ENCODE assay signal across 8 cellular contexts in genomic region chr12:14770495-14771313, GRCh38. TPM values are rescaled to one million over a fixed set of nuclear protein-coding genes. Genes with fewer than 3 reads are reported as not detected.
DNase-seq lines count a peak whose midpoint lies in the region; ATAC-seq and TF ChIP-seq lines count a peak whose summit lies in the region.

No MANE protein-coding gene starts in this region.

- DNase-seq in GF-D8 (lab: John Stamatoyannopoulos, UW) (peak; percentile 23), HFFc6 (peak; percentile 91), NB4 (ENCODE audit: low read depth) (peak; percentile 89), Right ventricle myocardium superior (peak; percentile 92), ovary (peak; percentile 93 to 98 (median 95)), thyroid gland (peak; percentile 96 to 97)
- DNase-seq in activated naive CD8-positive, alpha-beta T cell treated with anti-CD3 and anti-CD28 coated beads for 36 hours: peak; percentile 89

- peaks cover 34% of the 10 kb centered on the region for H3K4me1 Mint-ChIP-seq in HFFc6 (ENCODE audit: low read depth)
- H3K4me1 Mint-ChIP-seq in activated naive CD8-positive, alpha-beta T cell treated with anti-CD3 and anti-CD28 coated beads for 36 hours: peaks cover 42% of the 10 kb centered on the region

- H3K27me3 ChIP-seq in ovary: no peaks in the 10 kb centered on the region
- no peaks in the 10 kb centered on the region for H3K27me3 ChIP-seq in thyroid gland

- WGBS in ovary, 3 donors: 0 to 1% (median 0%) methylated on average over 52 to 53 of the region's 53 CpGs
- 0% methylated on average over 43 to 53 of the region's 53 CpGs for WGBS in thyroid gland, 2 donors

- H3K4me3 ChIP-seq in NB4 (ENCODE audit: low read depth, low read length) (peak overlapping the region; percentile 79), ovary (peak overlapping the region; percentile 81), thyroid gland (replicated peaks in 1 of 3) (peak overlapping the region; percentile 75 to 93 (median 90))

- peaks cover 11% of the 10 kb centered on the region for H3K9me3 Mint-ChIP-seq in HFFc6
- H3K9me3 Mint-ChIP-seq in activated naive CD8-positive, alpha-beta T cell treated with anti-CD3 and anti-CD28 coated beads for 36 hours: peaks cover 12% of the 10 kb centered on the region

- peaks cover 42% of the 10 kb centered on the region for H3K36me3 Mint-ChIP-seq in HFFc6 (ENCODE audit: low read depth)
- H3K36me3 Mint-ChIP-seq in activated naive CD8-positive, alpha-beta T cell treated with anti-CD3 and anti-CD28 coated beads for 36 hours: peaks cover 56% of the 10 kb centered on the region

- peak overlapping the region; percentile 74 to 91 for H3K27ac ChIP-seq in ovary
- H3K27ac ChIP-seq in thyroid gland: peak overlapping the region; percentile 86 to 96 (median 94)

- H3K4me1 ChIP-seq in ovary (ENCODE audit: insufficient read depth): no peaks in the 10 kb centered on the region
- peaks cover 7 to 15% of the 10 kb centered on the region in 2 donors for H3K4me1 ChIP-seq in thyroid gland

- peaks cover 18% of the 10 kb centered on the region for H3K27me3 Mint-ChIP-seq in HFFc6 (ENCODE audit: insufficient read depth)
- peaks cover 7% of the 10 kb centered on the region for H3K27me3 Mint-ChIP-seq in activated naive CD8-positive, alpha-beta T cell treated with anti-CD3 and anti-CD28 coated beads for 36 hours

- peak overlapping the region; percentile 93 for H3K4me3 Mint-ChIP-seq in HFFc6
- H3K4me3 Mint-ChIP-seq in activated naive CD8-positive, alpha-beta T cell treated with anti-CD3 and anti-CD28 coated beads for 36 hours: peak overlapping the region; percentile 91

- TF ChIP-seq EP300 in ovary (IDR thresholded peaks at IDR 0.05): no peak

- ATAC-seq in SK-N-SH treated with all-trans-retinoic acid at 6 μM for 48 hours (peak; percentile 51), Right ventricle myocardium superior (ENCODE audit: poor library complexity) (peak; percentile 78)

- no peak for TF ChIP-seq CTCF in HFFc6 (IDR thresholded peaks at IDR 0.05)
- no peak for TF ChIP-seq CTCF in NB4 (IDR thresholded peaks at IDR 0.05; ENCODE audit: low read depth, low read length)
- no peak for TF ChIP-seq CTCF in ovary (IDR thresholded peaks at IDR 0.05)
- TF ChIP-seq CTCF in thyroid gland (IDR thresholded peaks at IDR 0.05): peak in 1 of 6 experiments; percentile 11

- H3K36me3 ChIP-seq in ovary (no peaks in the 10 kb centered on the region), thyroid gland (no peaks in the 10 kb centered on the region)

- intact Hi-C loops in Right ventricle myocardium superior (cut with DNase I): loop anchor here (10.0 kb wide), 1 partner anchor 64 kb away; no protein-coding TSS in a partner anchor
- intact Hi-C loops in ovary (cut with DNase I): loop anchor here in 3 of 4 donors (10.0 kb wide), 4 partner anchors 114 to 1776 kb away; partner anchors contain the start of gene MGP (in 1 of the 3)
- intact Hi-C loops in thyroid gland (cut with DNase I): no loop called here

- peak overlapping the region; percentile 95 for H3K27ac Mint-ChIP-seq in HFFc6
- peak overlapping the region; percentile 97 for H3K27ac Mint-ChIP-seq in activated naive CD8-positive, alpha-beta T cell treated with anti-CD3 and anti-CD28 coated beads for 36 hours

- TF ChIP-seq POLR2A in NB4 (IDR thresholded peaks at IDR 0.05; ENCODE audit: extremely low read depth, insufficient read length): no peak
- TF ChIP-seq POLR2A in ovary (IDR thresholded peaks at IDR 0.05): peak; percentile 97
- peak; percentile 86 to 93 for TF ChIP-seq POLR2A in thyroid gland (IDR thresholded peaks at IDR 0.05)

- H3K9me3 ChIP-seq in ovary (no peaks in the 10 kb centered on the region), thyroid gland (no peaks in the 10 kb centered on the region)

TF ChIP-seq in SK-N-SH treated with all-trans-retinoic acid at 6 μM for 48 hours, 23 proteins besides CTCF, POLR2A, EP300 and RAD21 (continues in another document):
- TF ChIP-seq PATZ1 (CRISPR knock-in tag; IDR thresholded peaks at IDR 0.05; ENCODE audit: borderline replicate concordance): peak; percentile 67; the same call in 1 of the 2 replicates
- TF ChIP-seq TCF4 (CRISPR knock-in tag; IDR thresholded peaks at IDR 0.05; ENCODE audit: borderline replicate concordance): no peak
- no peak for TF ChIP-seq ZNF8 (CRISPR knock-in tag; IDR thresholded peaks at IDR 0.05)
- TF ChIP-seq, protein P1, sequence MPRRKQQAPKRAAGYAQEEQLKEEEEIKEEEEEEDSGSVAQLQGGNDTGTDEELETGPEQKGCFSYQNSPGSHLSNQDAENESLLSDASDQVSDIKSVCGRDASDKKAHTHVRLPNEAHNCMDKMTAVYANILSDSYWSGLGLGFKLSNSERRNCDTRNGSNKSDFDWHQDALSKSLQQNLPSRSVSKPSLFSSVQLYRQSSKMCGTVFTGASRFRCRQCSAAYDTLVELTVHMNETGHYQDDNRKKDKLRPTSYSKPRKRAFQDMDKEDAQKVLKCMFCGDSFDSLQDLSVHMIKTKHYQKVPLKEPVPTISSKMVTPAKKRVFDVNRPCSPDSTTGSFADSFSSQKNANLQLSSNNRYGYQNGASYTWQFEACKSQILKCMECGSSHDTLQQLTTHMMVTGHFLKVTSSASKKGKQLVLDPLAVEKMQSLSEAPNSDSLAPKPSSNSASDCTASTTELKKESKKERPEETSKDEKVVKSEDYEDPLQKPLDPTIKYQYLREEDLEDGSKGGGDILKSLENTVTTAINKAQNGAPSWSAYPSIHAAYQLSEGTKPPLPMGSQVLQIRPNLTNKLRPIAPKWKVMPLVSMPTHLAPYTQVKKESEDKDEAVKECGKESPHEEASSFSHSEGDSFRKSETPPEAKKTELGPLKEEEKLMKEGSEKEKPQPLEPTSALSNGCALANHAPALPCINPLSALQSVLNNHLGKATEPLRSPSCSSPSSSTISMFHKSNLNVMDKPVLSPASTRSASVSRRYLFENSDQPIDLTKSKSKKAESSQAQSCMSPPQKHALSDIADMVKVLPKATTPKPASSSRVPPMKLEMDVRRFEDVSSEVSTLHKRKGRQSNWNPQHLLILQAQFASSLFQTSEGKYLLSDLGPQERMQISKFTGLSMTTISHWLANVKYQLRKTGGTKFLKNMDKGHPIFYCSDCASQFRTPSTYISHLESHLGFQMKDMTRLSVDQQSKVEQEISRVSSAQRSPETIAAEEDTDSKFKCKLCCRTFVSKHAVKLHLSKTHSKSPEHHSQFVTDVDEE (CRISPR knock-in tag; IDR thresholded peaks at IDR 0.05): no peak
- TF ChIP-seq ISL1 (CRISPR knock-in tag; IDR thresholded peaks at IDR 0.05): 0 out of 2 replicates have a peak, but pooled peaks have one; percentile 10
- TF ChIP-seq CREB5 (CRISPR knock-in tag; IDR thresholded peaks at IDR 0.05; ENCODE audit: low read depth): no peak

RNA-seq across cellular contexts. Expression of gene WBP11, which starts 32.6 kb away (rescaled TPM):
- total RNA-seq in HFFc6 (2021; fragmentation: NEBNext Ultra II Directional; extraction: Animal tissue kit (Norgen Biotek cat#: 25700)): 10 to 100 TPM; 50.5 to 69.0 (median 60.8) TPM
- total RNA-seq in activated naive CD8-positive, alpha-beta T cell treated with anti-CD3 and anti-CD28 coated beads for 36 hours: 100 to 1,000 TPM; 160 to 175 TPM
- total RNA-seq in Right ventricle myocardium superior: 45.7 TPM
- total RNA-seq in ovary: 10 to 100 TPM; 12.9 to 68.2 (median 50.5) TPM
- 10 to 100 TPM; 21.1 to 84.1 TPM for polyA plus RNA-seq in ovary
- 10 to 100 TPM; 23.3 to 34.7 (median 29.6) TPM for total RNA-seq in thyroid gland

RNA-seq across cellular contexts. Expression of gene C12orf60, which starts 32.8 kb away (rescaled TPM):
- under 1 TPM; 0.38 to 0.83 (median 0.64) TPM for total RNA-seq in HFFc6 (2021; fragmentation: NEBNext Ultra II Directional; extraction: Animal tissue kit (Norgen Biotek cat#: 25700))
- 1 to 10 TPM; 2.7 to 2.8 TPM for total RNA-seq in activated naive CD8-positive, alpha-beta T cell treated with anti-CD3 and anti-CD28 coated beads for 36 hours
- total RNA-seq in Right ventricle myocardium superior: 1.6 TPM
- 1 to 10 TPM in 3 of 7 donors, under 1 TPM in 4; 0.60 to 1.2 (median 0.82) TPM for total RNA-seq in ovary
- 1 to 10 TPM in 1 of 2 donors, under 1 TPM in 1; 0.50 to 1.9 TPM for polyA plus RNA-seq in ovary
- total RNA-seq in thyroid gland: 1 to 10 TPM in 1 of 4 donors, under 1 TPM in 3; 0.33 to 2.5 (median 0.73) TPM

RNA-seq across cellular contexts. Expression of gene SMCO3, which starts 43.3 kb away (rescaled TPM):
- total RNA-seq in HFFc6 (2021; fragmentation: NEBNext Ultra II Directional; extraction: Animal tissue kit (Norgen Biotek cat#: 25700)): under 1 TPM; 0.07 to 0.26 (median 0.13) TPM
- not detected for total RNA-seq in activated naive CD8-positive, alpha-beta T cell treated with anti-CD3 and anti-CD28 coated beads for 36 hours
- total RNA-seq in Right ventricle myocardium superior: not detected
- under 1 TPM in 1 of 7 donors, not detected in 6; 0.15 TPM for total RNA-seq in ovary
- under 1 TPM; 0.04 to 0.30 TPM for polyA plus RNA-seq in ovary
- 1 to 10 TPM in 1 of 4 donors, under 1 TPM in 2, not detected in 1; 0.83 to 1.3 (median 0.89) TPM for total RNA-seq in thyroid gland

Comparison
In these comparisons a context has a peak if more than half of its experiments do, and no peak if none do; other contexts are left out.
1. Peak in every context shown above with its lines: DNase-seq, ATAC-seq, H3K4me3 ChIP-seq and H3K27ac ChIP-seq.
2. DNase-seq: peak in every context shown above with its lines; median percentile 96 in thyroid gland; 95 in ovary; 92 in Right ventricle myocardium superior; 91 in HFFc6; 89 in NB4; 89 in activated naive CD8-positive, alpha-beta T cell treated with anti-CD3 and anti-CD28 coated beads for 36 hours; 23 in GF-D8.